Comparison of ENCODE assay signal across 10 cellular contexts in the genomic region with DNA sequence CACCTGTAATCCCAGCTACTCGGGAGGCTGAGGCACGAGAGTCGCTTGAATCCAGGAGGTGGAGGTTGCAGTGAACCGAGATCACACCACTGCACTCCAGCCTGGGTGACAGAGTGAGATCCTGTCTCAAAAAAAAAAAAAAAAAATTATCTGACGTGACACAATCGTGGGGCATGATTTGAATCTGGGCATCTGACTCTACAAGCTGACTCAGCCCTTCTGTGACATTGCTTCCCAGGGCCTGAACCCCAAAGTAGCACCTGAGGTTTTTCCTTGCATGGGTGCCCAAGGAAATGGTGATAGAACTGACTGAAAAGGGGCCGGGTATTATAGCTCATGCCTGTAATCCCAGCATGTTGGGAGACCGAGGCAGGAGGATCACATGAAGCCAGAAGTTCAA. TPM values are rescaled to one million over a fixed set of nuclear protein-coding genes. Genes with fewer than 3 reads are reported as not detected.
A peak's percentile ranks its signal among the peaks of the same experiment; 100 is the strongest.
DNase-seq lines count a peak whose midpoint lies in the region; ATAC-seq, FAIRE-seq and TF ChIP-seq lines count a peak whose summit lies in the region.
"Not testable (repeated sequence)": the region's sequence is repeated elsewhere in the genome, so short reads cannot be mapped to it uniquely, and the experiment has no call there.
"Had no signal": no experiment of that assay in that cellular context is flagged by ENCODE, and none has a peak within 500 bp of the region (broad histone marks: within the 10 kb centered on the region; RNA-seq: fewer than 3 reads in every experiment).

No MANE protein-coding gene starts in this region.

- H4K5ac ChIP-seq in IMR-90 (ENCODE audit: low read depth, low read length): not testable (repeated sequence)

- not testable (repeated sequence) for H3K4me3 Mint-ChIP-seq in mesothelial cell of epicardium; progenitor cell of endocrine pancreas (ENCODE audit: low read depth)

- H3K4me1 ChIP-seq in A549; IMR-90 (ENCODE audit: control insufficient read depth, insufficient read depth, low read length): not testable (repeated sequence)
- H3K4me1 ChIP-seq in K562 (replicated peaks in 1 of 2; ENCODE audit: control insufficient read depth in 2 of 2, insufficient read depth in 2 of 2, low read length in 2 of 2): peaks cover 0 to 14% of the 10 kb centered on the region in 2 experiments; a peak in 2 of 5 replicates

- not testable (repeated sequence) for H3K36me3 ChIP-seq in IMR-90 (ENCODE audit: control insufficient read depth, insufficient read depth, low read length); K562 (ENCODE audit: control insufficient read depth, insufficient read depth, low read length)

- not testable (repeated sequence) for H3K79me2 ChIP-seq in K562 (ENCODE audit: control insufficient read depth, insufficient read depth, low read length)

- not testable (repeated sequence) for H3K4me1 Mint-ChIP-seq in mesothelial cell of epicardium; progenitor cell of endocrine pancreas (ENCODE audit: low read depth)

- intact Hi-C loops in IMR-90 (cut with micrococcal nuclease); K562 (cut with micrococcal nuclease): not testable (repeated sequence)

- H3K36me3 Mint-ChIP-seq in mesothelial cell of epicardium; progenitor cell of endocrine pancreas (ENCODE audit: insufficient read depth): not testable (repeated sequence)

- not testable (repeated sequence) for H3K9ac ChIP-seq in IMR-90 (ENCODE audit: low read depth, low read length); K562 (ENCODE audit: insufficient read depth in 1 of 2, low read depth in 2 of 2, low read length in 2 of 2)

- H3K27ac Mint-ChIP-seq in mesothelial cell of epicardium: peak overlapping the region; percentile 56
- peak overlapping the region; percentile 71 for H3K27ac Mint-ChIP-seq in progenitor cell of endocrine pancreas

- H2AFZ ChIP-seq in IMR-90 (replicated peaks; ENCODE audit: low read length, poor library complexity); K562 (ENCODE audit: low read depth, low read length): not testable (repeated sequence)

- not testable (repeated sequence) for H3K9me3 ChIP-seq in A549; IMR-90 (ENCODE audit: control insufficient read depth, insufficient read depth, low read length); K562 (replicated peaks; ENCODE audit: control insufficient read depth, insufficient read depth, low read depth, low read length)

- H3K23ac ChIP-seq in IMR-90 (ENCODE audit: low read depth, low read length): not testable (repeated sequence)

- H3K14ac ChIP-seq in IMR-90 (replicated peaks; ENCODE audit: low read depth, low read length): not testable (repeated sequence)

- BruUV-seq in IMR-90 (replicated peaks; lab: Mats Ljungman, UMichigan); K562 (replicated peaks; lab: Mats Ljungman, UMichigan): not testable (repeated sequence)

- not testable (repeated sequence) for H2AK5ac ChIP-seq in IMR-90 (ENCODE audit: low read depth, low read length)

- not testable (repeated sequence) for H2BK120ac ChIP-seq in IMR-90 (ENCODE audit: low read depth, low read length)

- POLR2A ChIA-PET in A549 (lab: Yijun Ruan, JAX); IMR-90 (lab: Charles Lee; ENCODE audit: unreplicated experiment); K562 (lab: Yijun Ruan, JAX): not testable (repeated sequence)

- H2BK20ac ChIP-seq in IMR-90 (ENCODE audit: low read depth, low read length): not testable (repeated sequence)

- H4K8ac ChIP-seq in IMR-90 (ENCODE audit: low read depth in 2 of 2, low read length in 2 of 2): not testable (repeated sequence)

- H3K9me3 Mint-ChIP-seq in mesothelial cell of epicardium; progenitor cell of endocrine pancreas (ENCODE audit: low read depth): not testable (repeated sequence)

- not testable (repeated sequence) for TF ChIP-seq POLR2A in A549 (IDR thresholded peaks at IDR 0.05; ENCODE audit: low read length); IMR-90 (IDR thresholded peaks at IDR 0.05; ENCODE audit: low read depth, low read length); K562 (conservative IDR thresholded peaks at IDR 0.05)

- H3K9me1 ChIP-seq in IMR-90 (ENCODE audit: insufficient read depth, low read length); K562 (ENCODE audit: control insufficient read depth, insufficient read depth, low read length): not testable (repeated sequence)

- FAIRE-seq in A549 (lab: Jason Lieb, UNC): not testable (repeated sequence)
- FAIRE-seq in K562 (lab: Jason Lieb, UNC): peak; percentile 15

- not testable (repeated sequence) for TF ChIP-seq RAD21 in A549 (conservative IDR thresholded peaks at IDR 0.05 in 1 of 2, IDR thresholded peaks at IDR 0.05 in 1 of 2); IMR-90 (IDR thresholded peaks at IDR 0.05; ENCODE audit: low read length); K562 (CRISPR knock-in tag; conservative IDR thresholded peaks at IDR 0.05 in 1 of 2, IDR thresholded peaks at IDR 0.05 in 1 of 2)

- not testable (repeated sequence) for TF ChIP-seq EP300 in A549 (IDR thresholded peaks at IDR 0.05); K562 (IDR thresholded peaks at IDR 0.05; ENCODE audit: low read length)

- not testable (repeated sequence) for H3K18ac ChIP-seq in IMR-90 (ENCODE audit: low read depth, low read length)

- not testable (repeated sequence) for H2BK5ac ChIP-seq in IMR-90 (ENCODE audit: low read depth, low read length, poor library complexity, severe bottlenecking)

- CTCF ChIA-PET in A549 (lab: Yijun Ruan, JAX): interaction anchor here (0.7 to 2.2 kb wide), 3 partner anchors 31 to 99 kb away, joined by 4 to 6 read pairs (median 6); no protein-coding TSS in a partner anchor
- CTCF ChIA-PET in IMR-90 (lab: Yijun Ruan, JAX); K562 (lab: Yijun Ruan, JAX; ENCODE audit: low intra/inter-chr PET ratio): not testable (repeated sequence)

- dilution Hi-C loops in IMR-90 (cut with HindIII; ENCODE audit: low sequenced_read_pairs, unreplicated experiment): not testable (repeated sequence)

- not testable (repeated sequence) for H3K56ac ChIP-seq in IMR-90 (ENCODE audit: extremely low read depth, insufficient read depth, low read length)

- not testable (repeated sequence) for H4K91ac ChIP-seq in IMR-90 (ENCODE audit: insufficient read depth, low read depth, low read length)

- not testable (repeated sequence) for H3K27ac ChIP-seq in A549; IMR-90 (ENCODE audit: insufficient read depth, low read length); K562 (ENCODE audit: extremely low read depth, low read depth, low read length)
- peak overlapping the region; percentile 46 for H3K27ac ChIP-seq in VCaP

- ATAC-seq in A549: peak in 1 of 2 experiments; percentile 14; a peak in 2 of 6 replicates
- ATAC-seq in IMR-90 (ENCODE audit: low read depth); K562: not testable (repeated sequence)

- not testable (repeated sequence) for H3K4ac ChIP-seq in IMR-90 (ENCODE audit: low read depth, low read length)

- not testable (repeated sequence) for H4K20me1 ChIP-seq in IMR-90 (ENCODE audit: insufficient read depth, low read length); K562 (replicated peaks; ENCODE audit: control insufficient read depth, insufficient read depth, low read length)

- 64% methylated on average over 8 of the region's 8 CpGs for WGBS in A549 (ENCODE audit: missing lambda C conversion rate)
- WGBS in IMR-90 (ENCODE audit: extremely low coverage in 2 of 2, insufficient read length in 1 of 2), 2 experiments: 71% methylated on average over 2 of the region's 8 CpGs; no CpG with 5 or more reads in 1 of the 2 experiments
- WGBS in K562 (ENCODE audit: insufficient coverage, low coverage, missing lambda C conversion rate): 13% methylated on average over 8 of the region's 8 CpGs

- H3K27me3 Mint-ChIP-seq in mesothelial cell of epicardium (ENCODE audit: low read depth); progenitor cell of endocrine pancreas: not testable (repeated sequence)

- not testable (repeated sequence) for DNase-seq in A549 (ENCODE audit: low read depth in 1 of 2, low spot score in 1 of 2); IMR-90; K562 (ENCODE audit: extremely low read depth in 1 of 4, low spot score in 3 of 4); mesothelial cell of epicardium (ENCODE audit: low spot score in 2 of 2, unreplicated experiment in 2 of 2); progenitor cell of endocrine pancreas (ENCODE audit: low spot score, unreplicated experiment)
- peak; percentile 5 for DNase-seq in GM13976 (ENCODE audit: low spot score)
- peak; percentile 19 for DNase-seq in ecto neural progenitor cell (ENCODE audit: low spot score)

- H3K27me3 ChIP-seq in IMR-90 (ENCODE audit: control insufficient read depth, insufficient read depth, low read length): not testable (repeated sequence)
- H3K27me3 ChIP-seq in K562 (ENCODE audit: control insufficient read depth in 2 of 2, insufficient read depth in 2 of 2, low read length in 2 of 2): peaks cover 36 to 51% of the 10 kb centered on the region in 2 experiments

- not testable (repeated sequence) for H3K4me2 ChIP-seq in A549; IMR-90 (ENCODE audit: low read depth, low read length); K562 (ENCODE audit: insufficient read depth, low read length)

- TF ChIP-seq CTCF in A549 (IDR thresholded peaks at IDR 0.05); GM13976 (IDR thresholded peaks at IDR 0.05; ENCODE audit: borderline replicate concordance, control extremely low read depth, extremely low read depth, insufficient read depth, missing control alignments); IMR-90 (conservative IDR thresholded peaks at IDR 0.05; ENCODE audit: low read depth, low read length); VCaP (conservative IDR thresholded peaks at IDR 0.05); K562 (IDR thresholded peaks at IDR 0.05 in 2 of 3, conservative IDR thresholded peaks at IDR 0.05 in 1 of 3; ENCODE audit: insufficient read depth in 2 of 3, low read depth in 1 of 3, low read length in 3 of 3); mesothelial cell of epicardium (IDR thresholded peaks at IDR 0.05; ENCODE audit: unreplicated experiment); progenitor cell of endocrine pancreas (IDR thresholded peaks at IDR 0.05; ENCODE audit: unreplicated experiment): not testable (repeated sequence)

- H2AK9ac ChIP-seq in IMR-90 (replicated peaks; ENCODE audit: low read depth, low read length, poor library complexity): not testable (repeated sequence)

- in situ Hi-C loops in GM13976 (cut with MboI; ENCODE audit: low sequenced_read_pairs, unreplicated experiment); IMR-90 (cut with MboI; ENCODE audit: low sequenced_read_pairs); K562 (cut with MboI): not testable (repeated sequence)

- H3K4me3 ChIP-seq in A549; IMR-90 (ENCODE audit: insufficient read depth, low read depth, low read length); K562: not testable (repeated sequence)

- not testable (repeated sequence) for H3K79me1 ChIP-seq in IMR-90 (ENCODE audit: low read depth in 1 of 2, low read length in 2 of 2)

- not testable (repeated sequence) for H2BK15ac ChIP-seq in IMR-90 (ENCODE audit: low read depth, low read length)

RNA-seq across cellular contexts. Expression of a gene that starts 13.0 kb away (rescaled TPM):
- 0.57 and 0.78 TPM in 2 replicates for polyA plus RNA-seq in A549 (2011; rRNA removed)
- polyA plus RNA-seq in A549 (2012; cell fraction: cytosol; rRNA removed): 1.2 and 2.1 TPM in 2 replicates
- 1.6 and 2.3 TPM in 2 replicates for polyA plus RNA-seq in A549 (2012; cell fraction: nucleus; rRNA removed)
- 0.81 to 1.3 TPM (median 1.2 TPM) in 3 replicates for polyA plus RNA-seq in A549 (2017; fragmentation: RNase III; extraction: RNeasy Plus Mini Kit Qiagen cat#74134 plus additional on column Dnase treatment)
- polyA minus RNA-seq in A549 (2011; rRNA and poly(A)+ RNA removed): 0.73 and 0.83 TPM in 2 replicates
- total RNA-seq in IMR-90 (2012; rRNA removed): 0.72 and 0.83 TPM in 2 replicates
- polyA plus RNA-seq in IMR-90 (2012; rRNA removed): 1.6 and 1.8 TPM in 2 replicates
- 0.81 and 3.3 TPM in 2 replicates for polyA plus RNA-seq in IMR-90 (2012; cell fraction: cytosol; rRNA removed)
- polyA plus RNA-seq in IMR-90 (2012; cell fraction: nucleus; rRNA removed; ENCODE audit: low replicate concordance): 0.52 and 1.4 TPM in 2 replicates
- 0.28 and 2.8 TPM in 2 replicates for total RNA-seq in K562 (2011; cell fraction: chromatin; rRNA removed; ENCODE audit: low replicate concordance)
- total RNA-seq in K562 (2011; cell fraction: nucleolus; rRNA removed): 5.0 and 5.1 TPM in 2 replicates
- 1.1 and 1.6 TPM in 2 replicates for total RNA-seq in K562 (2011; cell fraction: nucleoplasm; rRNA removed)
- 2.1 and 2.7 TPM in 2 replicates for total RNA-seq in K562 (2014; rRNA removed)
- total RNA-seq in K562 (2014; rRNA removed; fragmentation: Illumina TruSeq; extraction: Trizol): 0.10 and 0.11 TPM in 2 replicates
- 0.33 and 0.34 TPM in 2 replicates for total RNA-seq in K562 (2015; rRNA removed; fragmentation: Illumina TruSeq; extraction: Trizol)
- total RNA-seq in K562 (2021): 1.7 TPM in 2 replicates
- 0.27 and 0.32 TPM in 2 replicates for polyA plus RNA-seq in K562 (2011; rRNA removed)
- 0.44 and 2.1 TPM in 2 replicates for polyA plus RNA-seq in K562 (2011; cell fraction: cytosol; rRNA removed)
- polyA plus RNA-seq in K562 (2011; cell fraction: nucleus; rRNA removed): 0.35 and 0.71 TPM in 2 replicates
- 0.32 and 0.55 TPM in 2 replicates for polyA plus RNA-seq in K562 (2012)
- polyA plus RNA-seq in K562 (2014; fragmentation: Illumina TruSeq; extraction: Trizol): 0.07 and 0.33 TPM in 2 replicates
- polyA plus RNA-seq in K562 (2014; fragmentation: Nextera tagmentation; extraction: Ambion mirVana): not detected
- 0.46 and 0.82 TPM in 2 replicates for polyA plus RNA-seq in K562 (2014; rRNA removed)
- 0.15 and 0.21 TPM in 2 replicates for polyA minus RNA-seq in K562 (2011; rRNA and poly(A)+ RNA removed)
- polyA minus RNA-seq in K562 (2011; cell fraction: cytosol; rRNA and poly(A)+ RNA removed): 0.91 and 0.95 TPM in 2 replicates
- polyA minus RNA-seq in K562 (2011; cell fraction: nucleus; rRNA and poly(A)+ RNA removed): 2.2 and 2.4 TPM in 2 replicates
- total RNA-seq in mesothelial cell of epicardium: 0.66 to 1.1 TPM (median 1.0 TPM) in 3 replicates
- 1.6 and 1.8 TPM in 2 replicates for total RNA-seq in progenitor cell of endocrine pancreas
- total RNA-seq: CD4-positive, CD25-positive, alpha-beta regulatory T cell; G401 had no signal
